8 cellular contexts compared by ENCODE assay signal in the genomic region with DNA sequence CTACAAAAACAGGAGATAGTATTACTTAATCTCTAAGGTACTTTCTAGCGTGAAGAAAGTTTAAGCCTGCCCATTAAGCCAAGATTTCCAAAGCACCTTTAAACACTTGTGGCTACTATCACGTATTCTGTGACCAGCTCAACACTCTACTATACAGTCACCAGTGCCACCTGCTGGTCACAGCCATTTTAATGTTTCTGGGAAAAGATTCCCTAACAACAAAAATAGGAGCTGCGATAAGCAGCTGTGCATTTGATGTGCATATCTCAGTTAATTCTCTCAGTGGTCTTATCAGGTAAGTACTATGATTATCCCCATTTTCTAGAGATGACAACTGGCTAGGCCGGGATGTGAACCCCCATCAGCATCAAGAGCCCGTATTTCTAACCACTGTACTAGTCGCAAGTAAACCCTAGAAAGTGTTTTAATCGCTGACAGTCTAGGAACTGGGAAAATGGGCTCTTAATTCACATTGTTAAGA. TPM values are rescaled to one million over a fixed set of nuclear protein-coding genes. Genes with fewer than 3 reads are reported as not detected.
DNase-seq lines count a peak whose midpoint lies in the region; ATAC-seq and TF ChIP-seq lines count a peak whose summit lies in the region.

No MANE protein-coding gene starts in this region.

- no peak overlapping the region; the same call in 1 of the 2 replicates for H3K4me2 ChIP-seq in KMS-11

- intact Hi-C loops in left cardiac atrium (cut with DNase I) = loop anchor here in 1 of 2 donors (5.0 kb wide), 1 partner anchor 182 kb away; no protein-coding TSS in a partner anchor

- no peak overlapping the region for H3K9ac ChIP-seq in KMS-11

- no peak overlapping the region for H2AFZ ChIP-seq in KMS-11 (ENCODE audit: low read depth)

- ATAC-seq in SK-N-SH treated with all-trans-retinoic acid at 6 μM for 48 hours (peak; percentile 81), left cardiac atrium (peak; percentile 61 to 73), HG03025 (IDR thresholded peaks at IDR 0.05; ENCODE audit: low FRiP score, unreplicated experiment) (no peak), GM18511 (IDR thresholded peaks at IDR 0.05; ENCODE audit: unreplicated experiment) (no peak)

- no peaks in the 10 kb centered on the region for H4K20me1 ChIP-seq in KMS-11 (ENCODE audit: insufficient read depth)

- no peak overlapping the region for H3K4me3 ChIP-seq in KMS-11 (IDR thresholded peaks at IDR 0.05; ENCODE audit: insufficient read depth, low read depth, low read length)

- H3K27me3 ChIP-seq in KMS-11 (ENCODE audit: insufficient read depth, low read depth) = no peaks in the 10 kb centered on the region

- H3K36me3 ChIP-seq in KMS-11 (ENCODE audit: insufficient read depth) = no peaks in the 10 kb centered on the region

- H3K79me2 ChIP-seq in KMS-11 (ENCODE audit: insufficient read depth, low read depth) = no peaks in the 10 kb centered on the region

- H3K27ac ChIP-seq in KMS-11 = no peak overlapping the region

- DNase-seq in DMS153 (lab: John Stamatoyannopoulos, UW) (peak; percentile 32), amygdala (lab: John Stamatoyannopoulos, UW) (peak in 40 of 56 donors; percentile 3 to 83 (median 28)), left cardiac atrium (peak; percentile 69), pons (ENCODE audit: low spot score) (peak; percentile 87)

- peaks cover 40% of the 10 kb centered on the region for H3K4me1 ChIP-seq in KMS-11 (ENCODE audit: low read depth, poor library complexity, severe bottlenecking)

- peak; percentile 86 for TF ChIP-seq CTCF in KMS-11 (conservative IDR thresholded peaks at IDR 0.05; ENCODE audit: low read depth, low read length)

TF ChIP-seq in SK-N-SH treated with all-trans-retinoic acid at 6 μM for 48 hours, 23 proteins besides CTCF, POLR2A, EP300 and RAD21:
- TF ChIP-seq TSHZ2 (CRISPR knock-in tag; IDR thresholded peaks at IDR 0.05) (no peak), ZC3H10 (CRISPR knock-in tag; IDR thresholded peaks at IDR 0.05) (no peak), OSR1 (CRISPR knock-in tag; IDR thresholded peaks at IDR 0.05) (no peak), TCF4 (CRISPR knock-in tag; IDR thresholded peaks at IDR 0.05; ENCODE audit: borderline replicate concordance) (no peak), SNAI2 (CRISPR knock-in tag; IDR thresholded peaks at IDR 0.05) (no peak), ZNF565 (CRISPR knock-in tag; conservative IDR thresholded peaks at IDR 0.05; ENCODE audit: low read depth) (no peak), ZFP3 (CRISPR knock-in tag; IDR thresholded peaks at IDR 0.05) (no peak), PATZ1 (CRISPR knock-in tag; IDR thresholded peaks at IDR 0.05; ENCODE audit: borderline replicate concordance) (no peak), ARNTL (CRISPR knock-in tag; IDR thresholded peaks at IDR 0.05; ENCODE audit: borderline replicate concordance, low read depth) (no peak), CSDC2 (CRISPR knock-in tag; IDR thresholded peaks at IDR 0.05) (no peak), ZNF70 (CRISPR knock-in tag; IDR thresholded peaks at IDR 0.05) (no peak), PPARA (CRISPR knock-in tag; IDR thresholded peaks at IDR 0.05; ENCODE audit: borderline replicate concordance) (no peak), ZNF8 (CRISPR knock-in tag; IDR thresholded peaks at IDR 0.05) (no peak), BACH2 (CRISPR knock-in tag; IDR thresholded peaks at IDR 0.05; ENCODE audit: borderline replicate concordance) (no peak), RARB (CRISPR knock-in tag; IDR thresholded peaks at IDR 0.05) (no peak), ESRRG (CRISPR knock-in tag; IDR thresholded peaks at IDR 0.05) (no peak), ZFP30 (CRISPR knock-in tag; IDR thresholded peaks at IDR 0.05) (no peak), GLIS3 (CRISPR knock-in tag; IDR thresholded peaks at IDR 0.05) (no peak)
- TF ChIP-seq, protein P1, sequence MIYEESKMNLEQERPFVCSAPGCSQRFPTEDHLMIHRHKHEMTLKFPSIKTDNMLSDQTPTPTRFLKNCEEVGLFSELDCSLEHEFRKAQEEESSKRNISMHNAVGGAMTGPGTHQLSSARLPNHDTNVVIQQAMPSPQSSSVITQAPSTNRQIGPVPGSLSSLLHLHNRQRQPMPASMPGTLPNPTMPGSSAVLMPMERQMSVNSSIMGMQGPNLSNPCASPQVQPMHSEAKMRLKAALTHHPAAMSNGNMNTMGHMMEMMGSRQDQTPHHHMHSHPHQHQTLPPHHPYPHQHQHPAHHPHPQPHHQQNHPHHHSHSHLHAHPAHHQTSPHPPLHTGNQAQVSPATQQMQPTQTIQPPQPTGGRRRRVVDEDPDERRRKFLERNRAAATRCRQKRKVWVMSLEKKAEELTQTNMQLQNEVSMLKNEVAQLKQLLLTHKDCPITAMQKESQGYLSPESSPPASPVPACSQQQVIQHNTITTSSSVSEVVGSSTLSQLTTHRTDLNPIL (CRISPR knock-in tag; IDR thresholded peaks at IDR 0.05; ENCODE audit: low read depth) = no peak
TF ChIP-seq in SK-N-SH treated with all-trans-retinoic acid at 6 μM for 48 hours: peak in this region for 0.

RNA-seq across cellular contexts. Expression of gene SEC31B, which starts 0.9 kb away (rescaled TPM):
- 10 to 100 TPM in 1 of 2 donors, 1 to 10 TPM in 1; 7.0 to 11.7 TPM for total RNA-seq in left cardiac atrium

RNA-seq across cellular contexts. Expression of gene NDUFB8, which starts 10.9 kb away (rescaled TPM):
- total RNA-seq in left cardiac atrium = 100 to 1,000 TPM; 356 to 364 TPM

RNA-seq across cellular contexts. Expression of gene HIF1AN, which starts 16.9 kb away (rescaled TPM):
- total RNA-seq in left cardiac atrium = 10 to 100 TPM; 30.7 to 37.8 TPM

RNA-seq across cellular contexts. Expression of gene WNT8B, which starts 56.0 kb away (rescaled TPM):
- total RNA-seq in left cardiac atrium = not detected

Comparison
In these comparisons a context has a peak if more than half of its experiments do, and no peak if none do; other contexts are left out.
1. DNase-seq: peak in every context shown above with its lines; median percentile 87 in pons; 69 in left cardiac atrium; 32 in DMS153; 28 in amygdala.
2. ATAC-seq: peak in SK-N-SH treated with all-trans-retinoic acid at 6 μM for 48 hours (single experiment) and left cardiac atrium (2 of 2); none in HG03025 (single experiment) and GM18511 (single experiment).